13 cellular contexts compared by ENCODE assay signal in the genomic region with DNA sequence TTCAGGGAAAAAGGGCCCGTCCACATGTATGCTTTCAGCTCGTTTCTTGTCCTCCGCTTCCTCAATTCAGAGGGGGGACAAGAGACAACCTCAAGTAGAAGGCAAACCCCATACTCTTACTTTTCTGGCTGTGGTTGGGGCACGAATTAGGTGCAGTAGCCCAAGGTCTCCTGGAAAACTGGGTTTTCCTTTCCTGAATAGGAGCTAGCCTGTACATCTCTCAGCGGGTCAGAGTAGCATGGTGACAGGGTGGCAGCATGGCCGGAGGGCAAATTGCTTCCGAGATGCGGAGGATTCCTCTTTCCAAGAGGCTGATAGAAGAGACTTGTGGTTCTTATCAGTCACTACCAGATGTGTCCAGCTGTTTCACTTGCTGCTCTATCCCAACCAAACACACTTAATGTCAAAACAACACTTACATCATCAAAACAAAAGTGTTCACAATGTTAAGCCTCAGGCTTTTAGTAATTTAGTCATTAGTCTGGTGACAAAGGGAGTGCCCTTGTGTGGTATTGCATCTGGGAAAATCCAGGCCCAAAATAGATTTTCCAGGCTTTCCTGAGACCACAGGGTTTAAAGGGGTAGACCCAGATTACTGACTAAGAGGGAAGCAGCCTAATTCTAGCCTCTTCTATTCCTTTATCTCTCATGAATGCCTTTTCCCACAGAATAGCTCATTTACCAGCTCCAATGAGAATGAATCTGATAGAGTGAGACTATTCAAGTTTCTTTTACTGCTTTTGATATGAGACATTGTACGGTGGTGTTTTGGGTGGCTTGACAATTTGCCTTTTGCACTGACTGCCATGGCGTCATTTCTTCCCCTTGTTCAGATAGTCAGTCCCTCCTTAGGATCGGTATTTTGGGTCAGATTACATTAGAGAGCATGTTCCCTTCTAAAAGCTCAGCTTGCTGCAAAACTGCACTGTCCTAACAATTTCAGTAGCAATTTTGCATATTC.
A peak's percentile ranks its signal among the peaks of the same experiment; 100 is the strongest.
DNase-seq lines count a peak whose midpoint lies in the region; ATAC-seq, FAIRE-seq and TF ChIP-seq lines count a peak whose summit lies in the region.
"Had no signal": no experiment of that assay in that cellular context is flagged by ENCODE, and none has a peak within 500 bp of the region (broad histone marks: within the 10 kb centered on the region; RNA-seq: fewer than 3 reads in every experiment).

No MANE protein-coding gene starts in this region.

- peak; percentile 94 for DNase-seq in OCI-M1 (lab: John Stamatoyannopoulos, UW)
- DNase-seq in kidney epithelial cell (ENCODE audit: low read depth): peak; percentile 23
- no peak for DNase-seq in upper lobe of left lung
- no peak for DNase-seq in stimulated activated naive CD8-positive, alpha-beta T cell treated with anti-CD3 and anti-CD28 coated beads, Interleukin-15, Interleukin-2, amounts not matched to agents 100 U/mL and 50 U/mL, for 24 hours
- no peak for DNase-seq in naive thymus-derived CD8-positive, alpha-beta T cell
- DNase-seq in NCI-H345 (lab: John Stamatoyannopoulos, UW): no peak
- DNase-seq in inferior parietal cortex (ENCODE audit: extremely low spot score): no peak
- DNase-seq: activated CD4-positive, CD25-positive, alpha-beta regulatory T cell; NCI-H2081 treated with DMSO at 0.1 percent for 48 hours had no signal

- WGBS in upper lobe of left lung, 2 donors: 81 to 83% methylated on average over 10 to 11 of the region's 11 CpGs

- no peak overlapping the region for H3K27ac ChIP-seq in upper lobe of left lung
- H3K27ac ChIP-seq: RWPE1 had no signal

- peaks cover 0 to 2% (median 0%) of the 10 kb centered on the region in 4 donors for H3K4me1 ChIP-seq in upper lobe of left lung

- H3K9me3 ChIP-seq in upper lobe of left lung: no peaks in the 10 kb centered on the region
- H3K9me3 ChIP-seq: tibial nerve had no signal

- no peaks in the 10 kb centered on the region for H3K4me1 Mint-ChIP-seq in naive thymus-derived CD8-positive, alpha-beta T cell

- TF ChIP-seq EP300 in upper lobe of left lung (IDR thresholded peaks at IDR 0.05): peak in 1 of 4 donors; percentile 44

- peaks cover 13 to 52% (median 32%) of the 10 kb centered on the region in 5 donors for H3K27me3 Mint-ChIP-seq in naive thymus-derived CD8-positive, alpha-beta T cell

- FAIRE-seq in endometrium (lab: Jason Lieb, UNC): peak; percentile 76
- FAIRE-seq: colon had no signal

- peaks cover 0 to 4% (median 0%) of the 10 kb centered on the region in 9 donors for H3K9me3 Mint-ChIP-seq in naive thymus-derived CD8-positive, alpha-beta T cell

- peak; percentile 60 to 76 for ATAC-seq in upper lobe of left lung (ENCODE audit: low FRiP score in 2 of 2)
- no peak for ATAC-seq in stimulated activated naive CD8-positive, alpha-beta T cell treated with anti-CD3 and anti-CD28 coated beads, Interleukin-15, Interleukin-2, amounts not matched to agents 100 U/mL and 50 U/mL, for 24 hours
- ATAC-seq in naive thymus-derived CD8-positive, alpha-beta T cell: no peak

- TF ChIP-seq CTCF in kidney epithelial cell (IDR thresholded peaks at IDR 0.05; ENCODE audit: insufficient read depth, low read length, poor library complexity, severe bottlenecking) (no peak), upper lobe of left lung (IDR thresholded peaks at IDR 0.05) (no peak)

- H3K27me3 ChIP-seq in kidney epithelial cell (ENCODE audit: control insufficient read depth, insufficient read depth, low read length) (no peaks in the 10 kb centered on the region), upper lobe of left lung (no peaks in the 10 kb centered on the region)
- H3K27me3 ChIP-seq: tibial nerve had no signal

- H3K36me3 ChIP-seq in kidney epithelial cell (ENCODE audit: control insufficient read depth, insufficient read depth, low read length) (no peaks in the 10 kb centered on the region), upper lobe of left lung (no peaks in the 10 kb centered on the region)
- H3K36me3 ChIP-seq: tibial nerve had no signal

- H3K4me3 Mint-ChIP-seq in naive thymus-derived CD8-positive, alpha-beta T cell: no peak overlapping the region

- no peaks in the 10 kb centered on the region for H3K36me3 Mint-ChIP-seq in naive thymus-derived CD8-positive, alpha-beta T cell

- TF ChIP-seq POLR2A in upper lobe of left lung (IDR thresholded peaks at IDR 0.05): no peak

- H3K4me3 ChIP-seq in kidney epithelial cell (ENCODE audit: low read depth, low read length): no peak overlapping the region
- H3K4me3 ChIP-seq in upper lobe of left lung: no peak overlapping the region
- H3K4me3 ChIP-seq: tibial nerve had no signal

- no peak overlapping the region for H3K27ac Mint-ChIP-seq in naive thymus-derived CD8-positive, alpha-beta T cell

- POLR2A ChIA-PET in naive thymus-derived CD8-positive, alpha-beta T cell (lab: Charles Lee): no interaction called here

Comparison
In these comparisons a context has a peak if more than half of its experiments do, and no peak if none do; other contexts are left out.
1. DNase-seq: peak in OCI-M1 (single experiment) and kidney epithelial cell (single experiment); none in upper lobe of left lung (0 of 2), stimulated activated naive CD8-positive, alpha-beta T cell treated with anti-CD3 and anti-CD28 coated beads, Interleukin-15, Interleukin-2, amounts not matched to agents 100 U/mL and 50 U/mL, for 24 hours (single experiment), naive thymus-derived CD8-positive, alpha-beta T cell (0 of 10), NCI-H345 (single experiment) and inferior parietal cortex (single experiment).
2. ATAC-seq: peak in upper lobe of left lung (2 of 2); none in stimulated activated naive CD8-positive, alpha-beta T cell treated with anti-CD3 and anti-CD28 coated beads, Interleukin-15, Interleukin-2, amounts not matched to agents 100 U/mL and 50 U/mL, for 24 hours (single experiment) and naive thymus-derived CD8-positive, alpha-beta T cell (0 of 2).